1 cellular context compared by ENCODE assay signal in the genomic region with DNA sequence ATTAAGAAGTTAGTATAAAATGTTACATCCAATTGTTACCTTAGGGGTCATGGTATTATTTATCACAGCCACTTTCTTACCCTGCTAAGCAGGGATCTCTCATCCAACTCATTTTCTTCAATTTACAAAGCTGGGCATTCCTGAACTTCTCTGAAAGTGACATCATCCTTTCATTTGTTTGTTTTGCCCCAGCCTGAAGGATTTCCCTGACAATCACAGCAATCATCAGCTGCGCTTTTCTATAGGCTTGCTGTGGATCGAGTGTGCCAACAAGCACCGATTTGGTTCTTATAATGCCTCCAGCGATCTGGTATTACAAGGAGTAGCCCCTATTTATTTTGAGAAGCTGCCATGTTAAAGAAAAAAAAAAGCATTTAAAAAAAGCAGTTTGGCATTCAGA.
A peak's percentile ranks its signal among the peaks of the same experiment; 100 is the strongest.
TF ChIP-seq lines count a peak whose summit lies in the region.

No MANE protein-coding gene starts in this region.

TF ChIP-seq in H1, 55 proteins besides CTCF, POLR2A, EP300 and RAD21 (continued from another document):
- TF ChIP-seq, protein P1, sequence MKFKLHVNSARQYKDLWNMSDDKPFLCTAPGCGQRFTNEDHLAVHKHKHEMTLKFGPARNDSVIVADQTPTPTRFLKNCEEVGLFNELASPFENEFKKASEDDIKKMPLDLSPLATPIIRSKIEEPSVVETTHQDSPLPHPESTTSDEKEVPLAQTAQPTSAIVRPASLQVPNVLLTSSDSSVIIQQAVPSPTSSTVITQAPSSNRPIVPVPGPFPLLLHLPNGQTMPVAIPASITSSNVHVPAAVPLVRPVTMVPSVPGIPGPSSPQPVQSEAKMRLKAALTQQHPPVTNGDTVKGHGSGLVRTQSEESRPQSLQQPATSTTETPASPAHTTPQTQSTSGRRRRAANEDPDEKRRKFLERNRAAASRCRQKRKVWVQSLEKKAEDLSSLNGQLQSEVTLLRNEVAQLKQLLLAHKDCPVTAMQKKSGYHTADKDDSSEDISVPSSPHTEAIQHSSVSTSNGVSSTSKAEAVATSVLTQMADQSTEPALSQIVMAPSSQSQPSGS (IDR thresholded peaks at IDR 0.05; ENCODE audit: low read length), result peak; percentile 95
- TF ChIP-seq ASH2L (IDR thresholded peaks at IDR 0.05; ENCODE audit: low read length), result peak; percentile 36
- no peak for TF ChIP-seq BRCA1 (IDR thresholded peaks at IDR 0.05; ENCODE audit: low read depth, low read length)
- peak; percentile 33; the same call in 1 of the 2 replicates for TF ChIP-seq CEBPB (IDR thresholded peaks at IDR 0.05; ENCODE audit: low read depth, low read length)
- peak; percentile 84 for TF ChIP-seq NANOG (IDR thresholded peaks at IDR 0.05; ENCODE audit: insufficient read depth, low read depth, low read length, poor library complexity, severe bottlenecking)
